ENCODE assay signal across 16 cellular contexts in genomic region chr4:43234626-43235025, GRCh38.
"Had no signal": no experiment of that assay in that cellular context is flagged by ENCODE, and none has a peak within 500 bp of the region (broad histone marks: within the 10 kb centered on the region; RNA-seq: fewer than 3 reads in every experiment).

No MANE protein-coding gene starts in this region.

- H3K9me3 Mint-ChIP-seq: activated naive CD8-positive, alpha-beta T cell treated with anti-CD3 and anti-CD28 coated beads, Interleukin-2, amount 10 ng/mL, durations not matched to agents 7 days and 5 days had no signal

- DNase-seq: activated CD8-positive, alpha-beta memory T cell treated with anti-CD3 and anti-CD28 coated beads, Interleukin-2, amount 50 U/mL, for 4 hours; activated CD8-positive, alpha-beta T cell treated with anti-CD3 and anti-CD28 coated beads for 36 hours; activated gamma-delta T cell treated with Interleukin-2 at 50 U/mL for 16 hours; activated naive CD8-positive, alpha-beta T cell treated with anti-CD3 and anti-CD28 coated beads, Interleukin-2, amount 10 ng/mL, durations not matched to agents 7 days and 5 days; activated T-cell treated with anti-CD3 and anti-CD28 coated beads, Interleukin-2, amount 50 U/mL, for 72 hours; effector memory CD4-positive, alpha-beta T cell; hypothalamus; lower lobe of right lung; naive thymus-derived CD8-positive, alpha-beta T cell; posterior cingulate gyrus; T1000; thyroid gland had no signal

- H3K4me3 ChIP-seq: coronary artery, lower lobe of right lung, skin epidermis, thyroid gland had no signal

- H3K27me3 Mint-ChIP-seq: activated CD8-positive, alpha-beta T cell treated with anti-CD3 and anti-CD28 coated beads for 36 hours; activated naive CD8-positive, alpha-beta T cell treated with anti-CD3 and anti-CD28 coated beads, Interleukin-2, amount 10 ng/mL, durations not matched to agents 7 days and 5 days; naive thymus-derived CD8-positive, alpha-beta T cell had no signal

- H3K9me3 ChIP-seq: lower lobe of right lung, thyroid gland had no signal

- H3K27me3 ChIP-seq: thyroid gland had no signal

- H3K27ac Mint-ChIP-seq: activated CD8-positive, alpha-beta T cell treated with anti-CD3 and anti-CD28 coated beads for 36 hours; activated naive CD8-positive, alpha-beta T cell treated with anti-CD3 and anti-CD28 coated beads, Interleukin-2, amount 10 ng/mL, durations not matched to agents 7 days and 5 days; activated T-cell treated with anti-CD3 and anti-CD28 coated beads, Interleukin-2, amount 50 U/mL, for 72 hours; naive thymus-derived CD8-positive, alpha-beta T cell had no signal

- ATAC-seq: activated CD8-positive, alpha-beta T cell treated with anti-CD3 and anti-CD28 coated beads for 36 hours; activated T-cell treated with anti-CD3 and anti-CD28 coated beads, Interleukin-2, amount 50 U/mL, for 72 hours; lower lobe of right lung; naive thymus-derived CD8-positive, alpha-beta T cell had no signal

- H3K27ac ChIP-seq: coronary artery, epithelial cell of prostate, lower lobe of right lung, skin epidermis, thyroid gland, VCaP had no signal

- H3K4me1 ChIP-seq: lower lobe of right lung, thyroid gland had no signal

- H3K36me3 Mint-ChIP-seq: activated naive CD8-positive, alpha-beta T cell treated with anti-CD3 and anti-CD28 coated beads, Interleukin-2, amount 10 ng/mL, durations not matched to agents 7 days and 5 days; naive thymus-derived CD8-positive, alpha-beta T cell had no signal

- H3K4me3 Mint-ChIP-seq: activated CD8-positive, alpha-beta T cell treated with anti-CD3 and anti-CD28 coated beads for 36 hours; activated naive CD8-positive, alpha-beta T cell treated with anti-CD3 and anti-CD28 coated beads, Interleukin-2, amount 10 ng/mL, durations not matched to agents 7 days and 5 days; activated T-cell treated with anti-CD3 and anti-CD28 coated beads, Interleukin-2, amount 50 U/mL, for 72 hours; naive thymus-derived CD8-positive, alpha-beta T cell had no signal

- H3K36me3 ChIP-seq: lower lobe of right lung, thyroid gland had no signal

- H3K4me1 Mint-ChIP-seq: activated naive CD8-positive, alpha-beta T cell treated with anti-CD3 and anti-CD28 coated beads, Interleukin-2, amount 10 ng/mL, durations not matched to agents 7 days and 5 days; naive thymus-derived CD8-positive, alpha-beta T cell had no signal
